Comparison of ENCODE assay signal across 9 cellular contexts in genomic region chr7:147547252-147547897, GRCh38.
A peak's percentile ranks its signal among the peaks of the same experiment; 100 is the strongest.
DNase-seq lines count a peak whose midpoint lies in the region; ATAC-seq and TF ChIP-seq lines count a peak whose summit lies in the region.
"Had no signal": no experiment of that assay in that cellular context is flagged by ENCODE, and none has a peak within 500 bp of the region (broad histone marks: within the 10 kb centered on the region; RNA-seq: fewer than 3 reads in every experiment).

No MANE protein-coding gene starts in this region.

- H3K27me3 Mint-ChIP-seq in nephron progenitor cell (ENCODE audit: low read depth, poor library complexity), result no peaks in the 10 kb centered on the region
- H3K27me3 Mint-ChIP-seq: B cell had no signal

- H3K4me3 ChIP-seq in astrocyte of the cerebellum (ENCODE audit: low read depth, low read length), result no peak overlapping the region

- in situ Hi-C loops in astrocyte of the cerebellum (cut with HindIII; ENCODE audit: low sequenced_read_pairs), result no loop called here

- H3K4me1 Mint-ChIP-seq in nephron progenitor cell, result no peaks in the 10 kb centered on the region
- H3K4me1 Mint-ChIP-seq: B cell had no signal

- peak overlapping the region; percentile 33 for H3K27ac Mint-ChIP-seq in nephron progenitor cell
- H3K27ac Mint-ChIP-seq: B cell had no signal

- DNase-seq in NCI-H1417 (lab: John Stamatoyannopoulos, UW) (peak; percentile 2 to 44 (median 18)), NCI-H1417 treated with DMSO at 0.1 percent for 48 hours (lab: John Stamatoyannopoulos, UW) (no peak), NAMALWA (ENCODE audit: low spot score) (peak; percentile 65), astrocyte of the cerebellum (ENCODE audit: low read depth) (no peak), nephron progenitor cell (no peak), HPDE6-E6E7 (ENCODE audit: extremely low spot score) (no peak)

- no peak for ATAC-seq in GM18858 (IDR thresholded peaks at IDR 0.05; ENCODE audit: unreplicated experiment)
- ATAC-seq in GM21825 (IDR thresholded peaks at IDR 0.05; ENCODE audit: unreplicated experiment), result no peak

- TF ChIP-seq CTCF in astrocyte of the cerebellum (IDR thresholded peaks at IDR 0.05; ENCODE audit: low read depth, low read length, missing control alignments) (peak; percentile 50), nephron progenitor cell (IDR thresholded peaks at IDR 0.05) (peak; percentile 11)

- H3K4me3 Mint-ChIP-seq in nephron progenitor cell, result no peak overlapping the region
- H3K4me3 Mint-ChIP-seq: B cell had no signal

- peaks cover 40% of the 10 kb centered on the region for H3K9me3 Mint-ChIP-seq in nephron progenitor cell

- H3K36me3 Mint-ChIP-seq in nephron progenitor cell (ENCODE audit: low read depth), result peaks cover 10% of the 10 kb centered on the region

Comparison
In these comparisons a context has a peak if more than half of its experiments do, and no peak if none do; other contexts are left out.
1. DNase-seq: peak in NCI-H1417 (3 of 3) and NAMALWA (single experiment); none in NCI-H1417 treated with DMSO at 0.1 percent for 48 hours (single experiment), astrocyte of the cerebellum (single experiment), nephron progenitor cell (single experiment) and HPDE6-E6E7 (single experiment).